ENCODE assay signal across 1 cellular context in genomic region chr1:27113861-27114260, GRCh38.
TF ChIP-seq lines count a peak whose summit lies in the region.

No MANE protein-coding gene starts in this region.

TF ChIP-seq in H1, 55 proteins besides CTCF, POLR2A, EP300 and RAD21:
- TF ChIP-seq JUN (IDR thresholded peaks at IDR 0.05; ENCODE audit: low read depth, low read length) (no peak), SIN3A (conservative IDR thresholded peaks at IDR 0.05 in 1 of 2, IDR thresholded peaks at IDR 0.05 in 1 of 2; ENCODE audit: low read depth in 1 of 2, low read length in 2 of 2) (no peak), RXRA (IDR thresholded peaks at IDR 0.05; ENCODE audit: insufficient read depth, low read depth, low read length) (no peak), E2F6 (IDR thresholded peaks at IDR 0.05) (no peak), TAF7 (optimal IDR thresholded peaks at IDR 0.05; ENCODE audit: borderline replicate concordance, low read depth, low read length) (no peak), CBX8 (IDR thresholded peaks at IDR 0.05; ENCODE audit: borderline replicate concordance, low read depth, low read length) (no peak), KDM1A (IDR thresholded peaks at IDR 0.05; ENCODE audit: borderline replicate concordance, low read length) (no peak), BCL11A (IDR thresholded peaks at IDR 0.05; ENCODE audit: low read depth in 2 of 2, low read length in 2 of 2) (no peak), NANOG (IDR thresholded peaks at IDR 0.05; ENCODE audit: insufficient read depth, low read depth, low read length, poor library complexity, severe bottlenecking) (no peak)
